16 cellular contexts compared by ENCODE assay signal in the genomic region with DNA sequence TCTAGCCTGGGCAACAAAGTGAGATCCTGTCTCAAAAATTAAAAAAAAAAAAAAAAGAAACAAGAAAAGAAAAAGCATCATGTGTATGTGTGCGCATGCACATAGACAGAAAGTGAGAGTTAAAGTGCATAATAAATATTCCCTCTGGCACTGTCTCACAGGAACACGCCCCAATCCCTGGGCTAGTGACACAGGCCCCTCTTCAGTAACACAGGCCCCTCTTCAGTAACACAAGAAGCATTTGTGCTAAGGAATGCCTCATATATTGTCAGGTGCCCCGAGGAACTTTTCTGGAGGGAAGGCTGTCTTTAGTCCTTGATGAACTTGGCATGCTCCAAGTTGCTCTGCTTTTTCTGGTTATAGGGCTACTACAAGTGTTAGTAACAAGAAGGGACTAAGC. TPM values are rescaled to one million over a fixed set of nuclear protein-coding genes. Genes with fewer than 3 reads are reported as not detected.
A peak's percentile ranks its signal among the peaks of the same experiment; 100 is the strongest.
DNase-seq lines count a peak whose midpoint lies in the region; ATAC-seq and TF ChIP-seq lines count a peak whose summit lies in the region.
"Had no signal": no experiment of that assay in that cellular context is flagged by ENCODE, and none has a peak within 500 bp of the region (broad histone marks: within the 10 kb centered on the region; RNA-seq: fewer than 3 reads in every experiment).

No MANE protein-coding gene starts in this region.

- ATAC-seq in activated T-helper 17 cell treated with anti-CD3 and anti-CD28 coated beads, Interleukin-2, amount 50 U/mL, for 72 hours (replicated peaks): no peak
- ATAC-seq: GM23338 had no signal

- intact Hi-C loops in esophagus muscularis mucosa (cut with DNase I): no loop called here
- intact Hi-C loops in sigmoid colon (cut with DNase I): no loop called here
- intact Hi-C loops in MCF 10A (cut with micrococcal nuclease): no loop called here

- H3K4me3 Mint-ChIP-seq in activated T-helper 17 cell treated with anti-CD3 and anti-CD28 coated beads, Interleukin-2, amount 50 U/mL, for 72 hours: no peak overlapping the region
- no peak overlapping the region for H3K4me3 Mint-ChIP-seq in activated CD4-positive, alpha-beta memory T cell treated with anti-CD3 and anti-CD28 coated beads, Interleukin-2, amount 10 ng/mL, durations not matched to agents 7 days and 5 days
- H3K4me3 Mint-ChIP-seq in MCF 10A (ENCODE audit: unreplicated experiment): no peak overlapping the region
- H3K4me3 Mint-ChIP-seq: CD4-positive, alpha-beta T cell; GM23338 had no signal

- H3K27ac Mint-ChIP-seq in activated T-helper 17 cell treated with anti-CD3 and anti-CD28 coated beads, Interleukin-2, amount 50 U/mL, for 72 hours: no peak overlapping the region
- no peak overlapping the region for H3K27ac Mint-ChIP-seq in activated CD4-positive, alpha-beta memory T cell treated with anti-CD3 and anti-CD28 coated beads, Interleukin-2, amount 10 ng/mL, durations not matched to agents 7 days and 5 days
- no peak overlapping the region for H3K27ac Mint-ChIP-seq in MCF 10A (ENCODE audit: low read depth, unreplicated experiment)
- H3K27ac Mint-ChIP-seq: CD4-positive, alpha-beta T cell; GM23338 had no signal

- H3K4me3 ChIP-seq in esophagus muscularis mucosa: no peak overlapping the region
- no peak overlapping the region for H3K4me3 ChIP-seq in sigmoid colon
- H3K4me3 ChIP-seq: GM23338 had no signal

- in situ Hi-C loops in SK-MEL-5 (cut with HindIII; ENCODE audit: low pct_unique_long_range_greater_than_20kb, low sequenced_read_pairs): no loop called here

- DNase-seq in SK-MEL-5 (ENCODE audit: low read depth, low spot score): peak; percentile 70
- DNase-seq in esophagus muscularis mucosa (ENCODE audit: extremely low spot score): no peak
- peak; percentile 30 for DNase-seq in sigmoid colon
- DNase-seq in activated CD4-positive, alpha-beta memory T cell treated with anti-CD3 and anti-CD28 coated beads, Interleukin-2, amount 10 ng/mL, durations not matched to agents 7 days and 5 days: no peak
- DNase-seq in MCF 10A (ENCODE audit: unreplicated experiment): no peak
- DNase-seq: AML-193; CD4-positive, alpha-beta T cell; DMS153; DMS79; GDM1; HCEC 1CT; IMR-90 had no signal

- POLR2A ChIA-PET in activated CD4-positive, alpha-beta memory T cell treated with anti-CD3 and anti-CD28 coated beads, Interleukin-2, amount 10 ng/mL, durations not matched to agents 7 days and 5 days (lab: Charles Lee): no interaction called here
- POLR2A ChIA-PET in MCF 10A (lab: Yijun Ruan, JAX): no interaction called here

- no peaks in the 10 kb centered on the region for H3K36me3 Mint-ChIP-seq in activated T-helper 17 cell treated with anti-CD3 and anti-CD28 coated beads, Interleukin-2, amount 50 U/mL, for 72 hours (ENCODE audit: low read depth)
- no peaks in the 10 kb centered on the region for H3K36me3 Mint-ChIP-seq in activated CD4-positive, alpha-beta memory T cell treated with anti-CD3 and anti-CD28 coated beads, Interleukin-2, amount 10 ng/mL, durations not matched to agents 7 days and 5 days (ENCODE audit: low read depth)
- H3K36me3 Mint-ChIP-seq in MCF 10A (ENCODE audit: insufficient read depth, unreplicated experiment): no peaks in the 10 kb centered on the region

- H3K27ac ChIP-seq in esophagus muscularis mucosa (replicated peaks in 1 of 4) (peak overlapping the region in 3 of 4 donors; percentile 11 to 69 (median 36)), sigmoid colon (peak overlapping the region; percentile 8 to 69 (median 51))
- H3K27ac ChIP-seq: C4-2B, HL-60 had no signal

- H3K27me3 Mint-ChIP-seq in activated T-helper 17 cell treated with anti-CD3 and anti-CD28 coated beads, Interleukin-2, amount 50 U/mL, for 72 hours: peaks cover 6% of the 10 kb centered on the region
- peaks cover under 1% of the 10 kb centered on the region for H3K27me3 Mint-ChIP-seq in activated CD4-positive, alpha-beta memory T cell treated with anti-CD3 and anti-CD28 coated beads, Interleukin-2, amount 10 ng/mL, durations not matched to agents 7 days and 5 days
- no peaks in the 10 kb centered on the region for H3K27me3 Mint-ChIP-seq in MCF 10A (ENCODE audit: insufficient read depth, unreplicated experiment)

- TF ChIP-seq CTCF in esophagus muscularis mucosa (IDR thresholded peaks at IDR 0.05): no peak
- TF ChIP-seq CTCF in sigmoid colon (IDR thresholded peaks at IDR 0.05): no peak
- no peak for TF ChIP-seq CTCF in MCF 10A (IDR thresholded peaks at IDR 0.05; ENCODE audit: unreplicated experiment)

- CTCF ChIA-PET in activated CD4-positive, alpha-beta memory T cell treated with anti-CD3 and anti-CD28 coated beads, Interleukin-2, amount 10 ng/mL, durations not matched to agents 7 days and 5 days (lab: Charles Lee): no interaction called here
- CTCF ChIA-PET in MCF 10A (lab: Yijun Ruan, JAX): no interaction called here

- TF ChIP-seq POLR2A in esophagus muscularis mucosa (IDR thresholded peaks at IDR 0.05; ENCODE audit: low read depth) (no peak), sigmoid colon (IDR thresholded peaks at IDR 0.05) (no peak)

- TF ChIP-seq EP300 in esophagus muscularis mucosa (IDR thresholded peaks at IDR 0.05) (no peak), sigmoid colon (IDR thresholded peaks at IDR 0.05) (no peak)

- no peaks in the 10 kb centered on the region for H3K4me1 Mint-ChIP-seq in activated T-helper 17 cell treated with anti-CD3 and anti-CD28 coated beads, Interleukin-2, amount 50 U/mL, for 72 hours
- H3K4me1 Mint-ChIP-seq in activated CD4-positive, alpha-beta memory T cell treated with anti-CD3 and anti-CD28 coated beads, Interleukin-2, amount 10 ng/mL, durations not matched to agents 7 days and 5 days: no peaks in the 10 kb centered on the region
- peaks cover 4% of the 10 kb centered on the region for H3K4me1 Mint-ChIP-seq in MCF 10A (ENCODE audit: insufficient read depth, unreplicated experiment)

- H3K9me3 ChIP-seq in esophagus muscularis mucosa: no peaks in the 10 kb centered on the region
- H3K9me3 ChIP-seq in sigmoid colon: no peaks in the 10 kb centered on the region

- WGBS in esophagus muscularis mucosa: 78% methylated on average over 3 of the region's 3 CpGs
- WGBS in sigmoid colon, 2 donors: 93 to 96% methylated on average over 3 of the region's 3 CpGs

- no peaks in the 10 kb centered on the region for H3K9me3 Mint-ChIP-seq in activated T-helper 17 cell treated with anti-CD3 and anti-CD28 coated beads, Interleukin-2, amount 50 U/mL, for 72 hours
- no peaks in the 10 kb centered on the region for H3K9me3 Mint-ChIP-seq in activated CD4-positive, alpha-beta memory T cell treated with anti-CD3 and anti-CD28 coated beads, Interleukin-2, amount 10 ng/mL, durations not matched to agents 7 days and 5 days
- no peaks in the 10 kb centered on the region for H3K9me3 Mint-ChIP-seq in MCF 10A (ENCODE audit: unreplicated experiment)
- H3K9me3 Mint-ChIP-seq: CD4-positive, alpha-beta T cell; GM23338 had no signal

- H3K27me3 ChIP-seq in esophagus muscularis mucosa (no peaks in the 10 kb centered on the region), sigmoid colon (no peaks in the 10 kb centered on the region)

- no TSS peak for BruUV-seq in MCF 10A (replicated peaks; lab: Mats Ljungman, UMichigan)

- H3K36me3 ChIP-seq in esophagus muscularis mucosa: peaks cover 0 to 23% (median 8%) of the 10 kb centered on the region in 4 donors
- H3K36me3 ChIP-seq in sigmoid colon: peaks cover 0 to 22% (median 2%) of the 10 kb centered on the region in 4 donors

- H3K4me1 ChIP-seq in esophagus muscularis mucosa (peaks cover 16 to 73% (median 49%) of the 10 kb centered on the region in 4 donors), sigmoid colon (peaks cover 0 to 45% (median 39%) of the 10 kb centered on the region in 4 donors)

RNA-seq across cellular contexts. Expression of a gene that starts 57.6 kb away (rescaled TPM):
- total RNA-seq in SK-MEL-5 (2014; rRNA removed; shearing (Covaris generic)): 1,031 and 1,139 TPM in 2 replicates
- polyA plus RNA-seq in SK-MEL-5 (2015; cell fraction: cytosol; rRNA removed): 1,189 and 1,558 TPM in 2 replicates
- 390 and 396 TPM in 2 replicates for polyA plus RNA-seq in SK-MEL-5 (2015; cell fraction: nucleus; rRNA removed)
- total RNA-seq in esophagus muscularis mucosa (1,000 to 10,000 TPM in 1 of 4 donors, 100 to 1,000 TPM in 3; 665 to 1,629 (median 791) TPM), sigmoid colon (1,000 to 10,000 TPM; 1,472 to 2,262 (median 1,872) TPM), MCF 10A (2022) (1,377 TPM in 2 replicates)
- polyA plus RNA-seq in sigmoid colon: 1,000 to 10,000 TPM; 3,631 to 4,200 (median 4,078) TPM
- total RNA-seq in activated T-helper 17 cell treated with anti-CD3 and anti-CD28 coated beads, Interleukin-2, amount 50 U/mL, for 72 hours: 1,000 to 10,000 TPM; 1,241 to 1,415 TPM
- 100 to 1,000 TPM; 817 to 856 TPM for total RNA-seq in activated CD4-positive, alpha-beta memory T cell treated with anti-CD3 and anti-CD28 coated beads, Interleukin-2, amount 10 ng/mL, durations not matched to agents 7 days and 5 days

RNA-seq across cellular contexts. Expression of a gene that starts 57.7 kb away (rescaled TPM):
- 5.8 and 6.5 TPM in 2 replicates for total RNA-seq in SK-MEL-5 (2014; rRNA removed; shearing (Covaris generic))
- polyA plus RNA-seq in SK-MEL-5 (2015; cell fraction: cytosol; rRNA removed): 6.5 and 11.5 TPM in 2 replicates
- polyA plus RNA-seq in SK-MEL-5 (2015; cell fraction: nucleus; rRNA removed): 24.0 and 44.8 TPM in 2 replicates
- total RNA-seq in esophagus muscularis mucosa (1 to 10 TPM; 2.2 to 5.4 (median 3.1) TPM), sigmoid colon (10 to 100 TPM in 2 of 4 donors, 1 to 10 TPM in 2; 1.8 to 24.4 (median 10.2) TPM), MCF 10A (2022) (27.3 and 27.4 TPM in 2 replicates)
- polyA plus RNA-seq in sigmoid colon: 1 to 10 TPM in 2 of 3 donors, under 1 TPM in 1; 0.60 to 4.9 (median 2.3) TPM
- total RNA-seq in activated T-helper 17 cell treated with anti-CD3 and anti-CD28 coated beads, Interleukin-2, amount 50 U/mL, for 72 hours: 10 to 100 TPM; 15.2 to 19.9 TPM
- total RNA-seq in activated CD4-positive, alpha-beta memory T cell treated with anti-CD3 and anti-CD28 coated beads, Interleukin-2, amount 10 ng/mL, durations not matched to agents 7 days and 5 days: 10 to 100 TPM; 17.8 to 22.4 TPM

Comparison
In these comparisons a context has a peak if more than half of its experiments do, and no peak if none do; other contexts are left out.
1. DNase-seq: peak in SK-MEL-5 (single experiment) and sigmoid colon (single experiment); none in esophagus muscularis mucosa (single experiment), activated CD4-positive, alpha-beta memory T cell treated with anti-CD3 and anti-CD28 coated beads, Interleukin-2, amount 10 ng/mL, durations not matched to agents 7 days and 5 days (single experiment) and MCF 10A (single experiment).